In genomic region chr1:37317870-37318431, GRCh38 we compare ENCODE assay signal across 19 cellular contexts.
A peak's percentile ranks its signal among the peaks of the same experiment; 100 is the strongest.
DNase-seq lines count a peak whose midpoint lies in the region; ATAC-seq, FAIRE-seq and TF ChIP-seq lines count a peak whose summit lies in the region.
"Had no signal": no experiment of that assay in that cellular context is flagged by ENCODE, and none has a peak within 500 bp of the region (broad histone marks: within the 10 kb centered on the region; RNA-seq: fewer than 3 reads in every experiment).

No MANE protein-coding gene starts in this region.

- H3K27ac Mint-ChIP-seq in IgD-negative memory B cell = peak overlapping the region in 2 of 3 donors; percentile 35 to 39
- H3K27ac Mint-ChIP-seq in activated CD4-positive, alpha-beta T cell treated with anti-CD3 and anti-CD28 coated beads for 36 hours = no peak overlapping the region
- no peak overlapping the region for H3K27ac Mint-ChIP-seq in effector memory CD8-positive, alpha-beta T cell
- H3K27ac Mint-ChIP-seq: CD8-positive, alpha-beta T cell had no signal

- peaks cover 43% of the 10 kb centered on the region for H3K27me3 Mint-ChIP-seq in IgD-negative memory B cell
- peaks cover 54% of the 10 kb centered on the region for H3K27me3 Mint-ChIP-seq in activated CD4-positive, alpha-beta T cell treated with anti-CD3 and anti-CD28 coated beads for 36 hours
- peaks cover 67 to 100% of the 10 kb centered on the region in 2 donors for H3K27me3 Mint-ChIP-seq in effector memory CD8-positive, alpha-beta T cell

- POLR2A ChIA-PET in H1 (lab: Charles Lee; ENCODE audit: partially characterized antibody) = interaction anchor here (2.6 kb wide), 1 partner anchor 63 kb away, joined by 6 read pairs; no protein-coding TSS in a partner anchor
- POLR2A ChIA-PET in activated CD4-positive, alpha-beta T cell treated with anti-CD3 and anti-CD28 coated beads for 36 hours (lab: Charles Lee) = no interaction called here

- peaks cover 0 to 20% (median 5%) of the 10 kb centered on the region in 3 donors for H3K4me1 Mint-ChIP-seq in IgD-negative memory B cell
- H3K4me1 Mint-ChIP-seq in activated CD4-positive, alpha-beta T cell treated with anti-CD3 and anti-CD28 coated beads for 36 hours = no peaks in the 10 kb centered on the region
- no peaks in the 10 kb centered on the region for H3K4me1 Mint-ChIP-seq in effector memory CD8-positive, alpha-beta T cell (ENCODE audit: low read depth in 2 of 2)

- peaks cover 12 to 34% (median 25%) of the 10 kb centered on the region in 4 experiments for H3K4me1 ChIP-seq in H1 (replicated peaks in 1 of 4; ENCODE audit: control insufficient read depth in 3 of 4, insufficient read depth in 4 of 4, low read length in 3 of 4)
- H3K4me1 ChIP-seq in neuronal stem cell (ENCODE audit: control insufficient read depth in 2 of 2, insufficient read depth in 1 of 2, low read depth in 1 of 2, low read length in 2 of 2) = peaks cover 0 to 14% of the 10 kb centered on the region in 2 donors
- H3K4me1 ChIP-seq: uterus had no signal

- intact Hi-C loops in activated CD4-positive, alpha-beta T cell treated with anti-CD3 and anti-CD28 coated beads for 36 hours (cut with DNase I, micrococcal nuclease) = no loop called here

- peak; percentile 56 for DNase-seq in COLO668 (lab: John Stamatoyannopoulos, UW; ENCODE audit: unreplicated experiment)
- no peak for DNase-seq in H1 (ENCODE audit: low read depth in 1 of 2, low spot score in 2 of 2)
- DNase-seq in neuronal stem cell (ENCODE audit: low spot score) = no peak
- no peak for DNase-seq in activated gamma-delta T cell treated with Interleukin-2 at 50 U/mL for 16 hours
- DNase-seq in activated CD4-positive, alpha-beta T cell treated with anti-CD3 and anti-CD28 coated beads for 36 hours = no peak
- no peak for DNase-seq in effector memory CD8-positive, alpha-beta T cell
- DNase-seq: activated CD4-positive, CD25-positive, alpha-beta regulatory T cell; amniotic stem cell; CD8-positive, alpha-beta T cell; esophagus squamous epithelium; NCI-H2227 treated with DMSO at 0.1 percent for 48 hours; Right ventricle myocardium superior; stomach; uterus had no signal

- H3K4ac ChIP-seq in H1 (replicated peaks; ENCODE audit: insufficient read length, low read depth, low read length) = no peak overlapping the region
- no peak overlapping the region for H3K4ac ChIP-seq in neuronal stem cell (ENCODE audit: low read length)

- H2BK12ac ChIP-seq in H1 (ENCODE audit: low read depth, low read length) (peak overlapping the region; percentile 69; the same call in 1 of the 2 replicates), neuronal stem cell (ENCODE audit: low read length) (peak overlapping the region; percentile 36)

- TF ChIP-seq EP300 in H1 (IDR thresholded peaks at IDR 0.05; ENCODE audit: borderline replicate concordance in 1 of 2, low read depth in 2 of 2, low read length in 2 of 2) = no peak

- H3K56ac ChIP-seq in H1 (replicated peaks; ENCODE audit: insufficient read length, low read depth, low read length) = no peak overlapping the region

- H4K91ac ChIP-seq in H1 (replicated peaks; ENCODE audit: insufficient read length, low read length) (no peak overlapping the region), neuronal stem cell (ENCODE audit: low read depth, low read length, poor library complexity) (no peak overlapping the region)

- H2AK5ac ChIP-seq in H1 (ENCODE audit: low read depth, low read length) (no peak overlapping the region), neuronal stem cell (ENCODE audit: low read depth, low read length) (peak overlapping the region; percentile 40)

- H3K14ac ChIP-seq in H1 (ENCODE audit: insufficient read length) = no peak overlapping the region
- H3K14ac ChIP-seq in neuronal stem cell (ENCODE audit: low read length) = peak overlapping the region; percentile 74

- H3K9ac ChIP-seq in H1 (replicated peaks in 1 of 4; ENCODE audit: extremely low read depth in 1 of 4, low read depth in 3 of 4, low read length in 3 of 4) (no peak overlapping the region), neuronal stem cell (ENCODE audit: low read depth, low read length, poor library complexity) (peak overlapping the region; percentile 36)

- H3K79me1 ChIP-seq in H1 (ENCODE audit: low read depth, low read length) = no peaks in the 10 kb centered on the region
- H3K79me1 ChIP-seq in neuronal stem cell (ENCODE audit: low read depth, low read length) = peaks cover 2% of the 10 kb centered on the region

- H3K18ac ChIP-seq in H1 (ENCODE audit: extremely low read depth, low read length) (peak overlapping the region; percentile 72), neuronal stem cell (ENCODE audit: low read length) (peak overlapping the region; percentile 57)

- peak overlapping the region; percentile 20 to 22; a peak in 2 of 4 replicates for H3K4me2 ChIP-seq in H1 (ENCODE audit: insufficient read depth in 1 of 2, low read depth in 2 of 2, low read length in 2 of 2)
- H3K4me2 ChIP-seq in neuronal stem cell (ENCODE audit: insufficient read depth, low read length, poor library complexity, severe bottlenecking) = no peak overlapping the region

- H3K23ac ChIP-seq in H1 (ENCODE audit: insufficient read length) (no peak overlapping the region), neuronal stem cell (ENCODE audit: low read depth, low read length, poor library complexity) (no peak overlapping the region)

- ATAC-seq in GM21576 (IDR thresholded peaks at IDR 0.05; ENCODE audit: unreplicated experiment) = no peak
- ATAC-seq in activated CD4-positive, alpha-beta T cell treated with anti-CD3 and anti-CD28 coated beads for 36 hours = no peak
- ATAC-seq in effector memory CD8-positive, alpha-beta T cell (replicated peaks) = no peak
- ATAC-seq: CD8-positive, alpha-beta T cell; GM12878 had no signal

- H3K79me2 ChIP-seq in H1 (ENCODE audit: control insufficient read depth in 1 of 2, insufficient read depth in 2 of 2, low read length in 2 of 2) = no peaks in the 10 kb centered on the region

- H4K5ac ChIP-seq in H1 (ENCODE audit: insufficient read length, low read depth, low read length) = no peak overlapping the region

- H4K20me1 ChIP-seq in H1 (replicated peaks in 1 of 2; ENCODE audit: control insufficient read depth in 1 of 2, insufficient read depth in 2 of 2, low read length in 2 of 2) = no peaks in the 10 kb centered on the region

- H2BK15ac ChIP-seq in H1 (ENCODE audit: low read length) (no peak overlapping the region), neuronal stem cell (ENCODE audit: low read length) (peak overlapping the region; percentile 17)

- H4K8ac ChIP-seq in H1 (ENCODE audit: extremely low read depth, insufficient read depth, low read length) (no peak overlapping the region; the same call in none of the 2 replicates), neuronal stem cell (ENCODE audit: low read depth, low read length) (peak overlapping the region; percentile 45)

- H2AFZ ChIP-seq in H1 (ENCODE audit: low read length) (peak overlapping the region; percentile 7; the same call in 1 of the 2 replicates), neuronal stem cell (ENCODE audit: low read length) (no peak overlapping the region)

- H2BK20ac ChIP-seq in H1 (ENCODE audit: low read length) = no peak overlapping the region

- no peaks in the 10 kb centered on the region for H3K9me3 ChIP-seq in H1 (ENCODE audit: insufficient read depth in 2 of 2, low read depth in 1 of 2, low read length in 1 of 2)
- H3K9me3 ChIP-seq in neuronal stem cell (replicated peaks in 1 of 2; ENCODE audit: control insufficient read depth in 2 of 2, insufficient read depth in 1 of 2, low read depth in 1 of 2, low read length in 2 of 2) = no peaks in the 10 kb centered on the region
- H3K9me3 ChIP-seq: esophagus squamous epithelium, stomach, uterus had no signal

- H2BK120ac ChIP-seq in H1 (replicated peaks; ENCODE audit: low read depth, low read length) (no peak overlapping the region), neuronal stem cell (ENCODE audit: low read depth, low read length) (peak overlapping the region; percentile 52)

- WGBS in H1 (ENCODE audit: extremely low coverage in 1 of 2, insufficient coverage in 1 of 2, insufficient read length in 1 of 2, insufficient replicate concordance in 2 of 2, low coverage in 1 of 2, low lambda C conversion rate in 2 of 2, missing lambda C conversion rate in 1 of 2), 2 experiments = 46% methylated on average over 33 of the region's 33 CpGs; no CpG with 5 or more reads in 1 of the 2 experiments
- no CpG with 5 or more reads among the region's 33 CpGs for WGBS in neuronal stem cell (ENCODE audit: extremely low coverage in 2 of 2, insufficient read length in 2 of 2, insufficient replicate concordance in 1 of 2), 2 donors

- H3K4me3 Mint-ChIP-seq in IgD-negative memory B cell = peak overlapping the region in 2 of 4 donors; percentile 45 to 87
- no peak overlapping the region for H3K4me3 Mint-ChIP-seq in activated CD4-positive, alpha-beta T cell treated with anti-CD3 and anti-CD28 coated beads for 36 hours
- no peak overlapping the region for H3K4me3 Mint-ChIP-seq in effector memory CD8-positive, alpha-beta T cell
- H3K4me3 Mint-ChIP-seq: CD8-positive, alpha-beta T cell had no signal

- H3K9me3 Mint-ChIP-seq in IgD-negative memory B cell = peaks cover 0 to 5% (median 0%) of the 10 kb centered on the region in 3 donors
- no peaks in the 10 kb centered on the region for H3K9me3 Mint-ChIP-seq in activated CD4-positive, alpha-beta T cell treated with anti-CD3 and anti-CD28 coated beads for 36 hours (ENCODE audit: low read depth)
- no peaks in the 10 kb centered on the region for H3K9me3 Mint-ChIP-seq in effector memory CD8-positive, alpha-beta T cell
- H3K9me3 Mint-ChIP-seq: CD8-positive, alpha-beta T cell had no signal

- H3K4me3 ChIP-seq in H1 (ENCODE audit: extremely low read depth in 1 of 4, insufficient read depth in 2 of 4, low read depth in 3 of 4, low read length in 4 of 4) = peak overlapping the region in 1 of 4 experiments; percentile 0; a peak in 1 of 8 replicates
- no peak overlapping the region for H3K4me3 ChIP-seq in neuronal stem cell (ENCODE audit: low read length in 2 of 2)
- H3K4me3 ChIP-seq: esophagus squamous epithelium, GM12878, stomach, uterus had no signal

- H3K27ac ChIP-seq in H1 (ENCODE audit: low read depth, low read length) = no peak overlapping the region
- no peak overlapping the region for H3K27ac ChIP-seq in neuronal stem cell (replicated peaks; ENCODE audit: low read length)
- H3K27ac ChIP-seq: esophagus squamous epithelium, HL-60, stomach, uterus had no signal

- no peaks in the 10 kb centered on the region for H3K36me3 Mint-ChIP-seq in IgD-negative memory B cell
- H3K36me3 Mint-ChIP-seq in activated CD4-positive, alpha-beta T cell treated with anti-CD3 and anti-CD28 coated beads for 36 hours (ENCODE audit: low read depth) = no peaks in the 10 kb centered on the region
- no peaks in the 10 kb centered on the region for H3K36me3 Mint-ChIP-seq in effector memory CD8-positive, alpha-beta T cell (ENCODE audit: insufficient read depth)
- H3K36me3 Mint-ChIP-seq: CD8-positive, alpha-beta T cell had no signal

- TF ChIP-seq RAD21 in H1 (IDR thresholded peaks at IDR 0.05 in 1 of 2, conservative IDR thresholded peaks at IDR 0.05 in 1 of 2; ENCODE audit: low read depth in 2 of 2, low read length in 2 of 2) = no peak

- no peak for FAIRE-seq in H1 (lab: Jason Lieb, UNC)
- FAIRE-seq: G401.6, GM12878 had no signal

- no peak for TF ChIP-seq POLR2A in H1 (IDR thresholded peaks at IDR 0.05; ENCODE audit: control extremely low read depth in 1 of 2, low read depth in 2 of 2, low read length in 2 of 2)

- H2BK5ac ChIP-seq in H1 (ENCODE audit: low read depth, low read length) (peak overlapping the region; percentile 71; the same call in 1 of the 2 replicates), neuronal stem cell (ENCODE audit: low read length) (no peak overlapping the region)

- H3K36me3 ChIP-seq in H1 (ENCODE audit: control insufficient read depth in 2 of 4, insufficient read depth in 4 of 4, low read length in 3 of 4) (no peaks in the 10 kb centered on the region), neuronal stem cell (replicated peaks in 1 of 2; ENCODE audit: control insufficient read depth in 2 of 2, insufficient read depth in 2 of 2, low read length in 2 of 2) (no peaks in the 10 kb centered on the region)
- H3K36me3 ChIP-seq: esophagus squamous epithelium, stomach, uterus had no signal

- H3K27me3 ChIP-seq in H1 (replicated peaks in 1 of 4; ENCODE audit: control insufficient read depth in 3 of 4, extremely low read depth in 1 of 4, insufficient read depth in 3 of 4, low read length in 3 of 4) (peaks cover 0 to 7% (median 4%) of the 10 kb centered on the region in 4 experiments; a peak in 4 of 7 replicates), neuronal stem cell (ENCODE audit: control insufficient read depth in 3 of 3, insufficient read depth in 3 of 3, low read depth in 1 of 3, low read length in 3 of 3) (peaks cover 0 to 59% (median 13%) of the 10 kb centered on the region in 3 experiments)

- TF ChIP-seq CTCF in H1 (IDR thresholded peaks at IDR 0.05; ENCODE audit: control extremely low read depth in 1 of 3, insufficient read depth in 1 of 3, low read depth in 1 of 3, low read length in 3 of 3) = no peak

- CTCF ChIA-PET in H1 (lab: Charles Lee; ENCODE audit: partially characterized antibody) = interaction anchor here (0.5 to 1.8 kb wide), 6 partner anchors 8 to 313 kb away, joined by 3 to 7 read pairs (median 4); no protein-coding TSS in a partner anchor
- CTCF ChIA-PET in activated CD4-positive, alpha-beta T cell treated with anti-CD3 and anti-CD28 coated beads for 36 hours (lab: Charles Lee) = no interaction called here

- H3K23me2 ChIP-seq in H1 (ENCODE audit: low read depth, low read length) = peaks cover 2% of the 10 kb centered on the region; the same call in 1 of the 2 replicates

Comparison
In these comparisons a context has a peak if more than half of its experiments do, and no peak if none do; other contexts are left out.
1. H3K27ac Mint-ChIP-seq: peak in IgD-negative memory B cell (2 of 3); none in activated CD4-positive, alpha-beta T cell treated with anti-CD3 and anti-CD28 coated beads for 36 hours (single experiment) and effector memory CD8-positive, alpha-beta T cell (0 of 2).